ENCODE assay signal across 24 cellular contexts in the genomic region with DNA sequence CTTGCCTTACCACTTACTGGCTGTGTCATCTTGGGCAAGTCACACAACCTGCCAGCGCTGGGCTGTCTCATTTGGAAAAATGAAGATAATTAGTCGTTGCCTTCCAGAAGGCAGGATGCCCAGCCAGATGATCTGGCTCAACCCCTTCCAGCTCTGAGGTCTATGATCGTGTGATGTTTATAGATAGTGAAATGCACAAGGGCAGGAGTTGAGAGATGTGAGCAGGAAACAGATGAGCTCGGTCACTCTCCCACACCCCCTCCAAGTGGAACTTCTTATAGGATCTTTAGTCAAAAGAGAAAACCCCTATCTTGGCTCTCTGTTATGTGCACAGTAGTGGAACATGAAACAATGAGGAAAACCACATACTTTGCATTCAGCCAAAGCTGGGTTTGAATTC.
A peak's percentile ranks its signal among the peaks of the same experiment; 100 is the strongest.
DNase-seq lines count a peak whose midpoint lies in the region; ATAC-seq and TF ChIP-seq lines count a peak whose summit lies in the region.
"Had no signal": no experiment of that assay in that cellular context is flagged by ENCODE, and none has a peak within 500 bp of the region (broad histone marks: within the 10 kb centered on the region; RNA-seq: fewer than 3 reads in every experiment).

No MANE protein-coding gene starts in this region.

- H3K4me1 ChIP-seq in GM23248 (ENCODE audit: insufficient read depth) (peaks cover 25% of the 10 kb centered on the region), adipocyte (ENCODE audit: control insufficient read depth, insufficient read depth, low read length) (peaks cover 19% of the 10 kb centered on the region), endodermal cell (ENCODE audit: control insufficient read depth, insufficient read depth, low read length) (peaks cover 4% of the 10 kb centered on the region)
- H3K4me1 ChIP-seq: vagina had no signal

- H3K36me3 Mint-ChIP-seq in endodermal cell (ENCODE audit: low read depth): no peaks in the 10 kb centered on the region

- peak; percentile 7 for DNase-seq in AG08396 (ENCODE audit: low spot score)
- DNase-seq in GM23248: peak; percentile 70
- DNase-seq in adipocyte (ENCODE audit: low read depth): no peak
- no peak for DNase-seq in left ventricle myocardium superior
- DNase-seq in endodermal cell: no peak
- no peak for DNase-seq in NCI-H146 (lab: John Stamatoyannopoulos, UW)
- DNase-seq in stimulated activated CD4-positive, alpha-beta T cell treated with anti-CD3 and anti-CD28 coated beads, Interleukin-1b, Interleukin-23, amount 100 ng/mL, for 48 hours: no peak
- no peak for DNase-seq in KBM-7
- DNase-seq: activated B cell treated with CpG ODN at 0.5 μM for 24 hours; activated CD4-positive, alpha-beta memory T cell treated with anti-CD3 and anti-CD28 coated beads, Interleukin-2, amount 10 ng/mL, durations not matched to agents 7 days and 5 days; activated gamma-delta T cell treated with Interleukin-2 at 50 U/mL for 16 hours; AML-193; Calu3; dorsolateral prefrontal cortex; H7; kidney; NCI-H187 treated with DMSO at 0.1 percent for 48 hours; NCI-H69; stimulated activated CD4-positive, alpha-beta T cell treated with anti-CD3 and anti-CD28 coated beads, Interleukin-4, amount 100 ng/mL, for 1 hour; stimulated activated naive CD4-positive, alpha-beta T cell; T-helper 9 cell had no signal

- no peaks in the 10 kb centered on the region for H3K79me2 ChIP-seq in GM23248 (ENCODE audit: insufficient read depth)

- no peak overlapping the region for H3K27ac Mint-ChIP-seq in endodermal cell
- H3K27ac Mint-ChIP-seq: activated B cell treated with CpG ODN at 0.5 μM for 24 hours; activated CD4-positive, alpha-beta memory T cell treated with anti-CD3 and anti-CD28 coated beads, Interleukin-2, amount 10 ng/mL, durations not matched to agents 7 days and 5 days had no signal

- H3K4me2 ChIP-seq in GM23248 (ENCODE audit: unreplicated experiment): peak overlapping the region; percentile 69

- no peaks in the 10 kb centered on the region for H3K27me3 Mint-ChIP-seq in endodermal cell (ENCODE audit: insufficient read depth)
- H3K27me3 Mint-ChIP-seq: activated B cell treated with CpG ODN at 0.5 μM for 24 hours; activated CD4-positive, alpha-beta memory T cell treated with anti-CD3 and anti-CD28 coated beads, Interleukin-2, amount 10 ng/mL, durations not matched to agents 7 days and 5 days had no signal

- WGBS in GM23248 (ENCODE audit: low coverage in 1 of 2, low lambda C conversion rate in 2 of 2, missing lambda C conversion rate in 2 of 2), 2 experiments: 1 to 5% methylated on average over 4 of the region's 4 CpGs
- 86 to 87% methylated on average over 1 to 4 of the region's 4 CpGs for WGBS in endodermal cell (ENCODE audit: insufficient coverage in 1 of 2, insufficient read length in 1 of 2), 2 experiments

- in situ Hi-C loops in GM23248 (cut with MboI) (no loop called here), KBM-7 (cut with MboI; ENCODE audit: low pct_unique_long_range_greater_than_20kb, low sequenced_read_pairs) (no loop called here)

- no peak for TF ChIP-seq CTCF in endodermal cell (conservative IDR thresholded peaks at IDR 0.05)

- H3K9me3 ChIP-seq in GM23248 (ENCODE audit: low read depth) (no peaks in the 10 kb centered on the region), adipocyte (ENCODE audit: control insufficient read depth, low read length) (no peaks in the 10 kb centered on the region), endodermal cell (ENCODE audit: control insufficient read depth, low read length) (no peaks in the 10 kb centered on the region)
- H3K9me3 ChIP-seq: neutrophil, thoracic aorta, vagina had no signal

- H3K36me3 ChIP-seq in GM23248 (ENCODE audit: low read depth) (no peaks in the 10 kb centered on the region), adipocyte (ENCODE audit: control insufficient read depth, insufficient read depth, low read length, severe bottlenecking) (no peaks in the 10 kb centered on the region), endodermal cell (ENCODE audit: control insufficient read depth, insufficient read depth, low read length) (no peaks in the 10 kb centered on the region)
- H3K36me3 ChIP-seq: neutrophil, thoracic aorta, vagina had no signal

- intact Hi-C loops in left ventricle myocardium superior (cut with micrococcal nuclease): no loop called here

- H3K27me3 ChIP-seq in GM23248 (replicated peaks; ENCODE audit: insufficient read depth): no peaks in the 10 kb centered on the region
- H3K27me3 ChIP-seq in adipocyte (replicated peaks; ENCODE audit: control insufficient read depth, insufficient read depth, low read length): no peaks in the 10 kb centered on the region
- no peaks in the 10 kb centered on the region for H3K27me3 ChIP-seq in endodermal cell (ENCODE audit: control insufficient read depth, insufficient read depth, low read length, poor library complexity, severe bottlenecking)
- H3K27me3 ChIP-seq: dorsolateral prefrontal cortex, neutrophil, vagina had no signal

- peak; percentile 47 for ATAC-seq in left ventricle myocardium superior

- H3K9me2 ChIP-seq in GM23248 (ENCODE audit: insufficient read depth): no peaks in the 10 kb centered on the region

- H3K4me3 Mint-ChIP-seq in endodermal cell: no peak overlapping the region
- H3K4me3 Mint-ChIP-seq: activated B cell treated with CpG ODN at 0.5 μM for 24 hours; activated CD4-positive, alpha-beta memory T cell treated with anti-CD3 and anti-CD28 coated beads, Interleukin-2, amount 10 ng/mL, durations not matched to agents 7 days and 5 days had no signal

- no peaks in the 10 kb centered on the region for H3K9me3 Mint-ChIP-seq in endodermal cell

- H3K27ac ChIP-seq in GM23248 (peak overlapping the region; percentile 44), endodermal cell (ENCODE audit: low read depth, low read length) (no peak overlapping the region)
- H3K27ac ChIP-seq: dorsolateral prefrontal cortex, neutrophil, thoracic aorta, vagina had no signal

- peak overlapping the region; percentile 33; the same call in 1 of the 2 replicates for H2AFZ ChIP-seq in GM23248

- peaks cover 19% of the 10 kb centered on the region for H3K4me1 Mint-ChIP-seq in endodermal cell
- H3K4me1 Mint-ChIP-seq: activated B cell treated with CpG ODN at 0.5 μM for 24 hours; activated CD4-positive, alpha-beta memory T cell treated with anti-CD3 and anti-CD28 coated beads, Interleukin-2, amount 10 ng/mL, durations not matched to agents 7 days and 5 days had no signal

- H3K9ac ChIP-seq in GM23248 (peak overlapping the region; percentile 69), adipocyte (ENCODE audit: low read length) (peak overlapping the region; percentile 64), endodermal cell (ENCODE audit: extremely low read depth, low read length, poor library complexity, severe bottlenecking) (no peak overlapping the region)

- H3K4me3 ChIP-seq in GM23248 (peak overlapping the region; percentile 57), adipocyte (ENCODE audit: low read length) (peak overlapping the region; percentile 76), endodermal cell (ENCODE audit: low read length) (no peak overlapping the region)
- H3K4me3 ChIP-seq: thoracic aorta, vagina had no signal

- H3F3A ChIP-seq in GM23248 (ENCODE audit: insufficient read depth): peaks cover 10% of the 10 kb centered on the region

- H4K20me1 ChIP-seq in GM23248 (ENCODE audit: insufficient read depth): no peaks in the 10 kb centered on the region

Comparison
In these comparisons a context has a peak if more than half of its experiments do, and no peak if none do; other contexts are left out.
1. DNase-seq: peak in AG08396 (single experiment) and GM23248 (single experiment); none in adipocyte (single experiment), left ventricle myocardium superior (single experiment), endodermal cell (single experiment), NCI-H146 (single experiment), stimulated activated CD4-positive, alpha-beta T cell treated with anti-CD3 and anti-CD28 coated beads, Interleukin-1b, Interleukin-23, amount 100 ng/mL, for 48 hours (single experiment) and KBM-7 (single experiment).